1 cellular context compared by ENCODE assay signal in the genomic region with DNA sequence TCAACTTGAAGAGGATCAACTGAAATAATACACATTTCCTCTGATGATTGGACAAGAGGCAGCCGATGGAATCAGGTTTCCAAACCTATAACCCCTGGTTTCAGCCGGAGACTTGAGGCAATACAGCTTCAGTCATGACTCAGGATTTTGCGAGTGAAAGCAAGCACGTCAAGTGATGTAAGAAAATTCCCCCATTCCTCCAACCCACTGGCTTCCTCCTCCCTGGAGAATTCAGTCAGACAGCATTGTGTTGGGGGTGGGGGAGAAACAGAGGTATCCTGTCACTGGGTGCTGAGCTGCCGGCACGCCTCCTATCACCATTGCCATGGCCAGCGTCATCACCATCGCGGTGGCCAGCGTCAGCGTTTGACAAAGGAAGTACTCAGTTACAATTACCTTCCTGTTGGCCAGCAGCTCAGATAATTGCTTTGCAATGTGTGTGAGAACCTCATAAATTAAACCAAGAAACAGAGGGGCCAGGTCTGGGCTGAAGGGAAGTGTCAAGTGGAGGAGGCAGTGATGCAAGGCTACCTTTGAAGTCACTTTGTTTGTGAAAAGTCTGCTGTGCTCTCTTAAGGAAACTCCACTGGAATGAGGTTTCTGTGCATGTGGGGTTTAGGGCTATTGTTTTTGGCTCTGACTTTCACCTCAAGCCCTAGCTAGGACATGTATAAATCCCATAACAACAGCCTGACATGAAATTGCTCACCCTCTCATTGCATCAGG.
TF ChIP-seq lines count a peak whose summit lies in the region.

No MANE protein-coding gene starts in this region.

TF ChIP-seq in HEK293, 187 proteins besides CTCF, POLR2A, EP300 and RAD21 (continued from another document and continues in another):
- TF ChIP-seq, protein P1, sequence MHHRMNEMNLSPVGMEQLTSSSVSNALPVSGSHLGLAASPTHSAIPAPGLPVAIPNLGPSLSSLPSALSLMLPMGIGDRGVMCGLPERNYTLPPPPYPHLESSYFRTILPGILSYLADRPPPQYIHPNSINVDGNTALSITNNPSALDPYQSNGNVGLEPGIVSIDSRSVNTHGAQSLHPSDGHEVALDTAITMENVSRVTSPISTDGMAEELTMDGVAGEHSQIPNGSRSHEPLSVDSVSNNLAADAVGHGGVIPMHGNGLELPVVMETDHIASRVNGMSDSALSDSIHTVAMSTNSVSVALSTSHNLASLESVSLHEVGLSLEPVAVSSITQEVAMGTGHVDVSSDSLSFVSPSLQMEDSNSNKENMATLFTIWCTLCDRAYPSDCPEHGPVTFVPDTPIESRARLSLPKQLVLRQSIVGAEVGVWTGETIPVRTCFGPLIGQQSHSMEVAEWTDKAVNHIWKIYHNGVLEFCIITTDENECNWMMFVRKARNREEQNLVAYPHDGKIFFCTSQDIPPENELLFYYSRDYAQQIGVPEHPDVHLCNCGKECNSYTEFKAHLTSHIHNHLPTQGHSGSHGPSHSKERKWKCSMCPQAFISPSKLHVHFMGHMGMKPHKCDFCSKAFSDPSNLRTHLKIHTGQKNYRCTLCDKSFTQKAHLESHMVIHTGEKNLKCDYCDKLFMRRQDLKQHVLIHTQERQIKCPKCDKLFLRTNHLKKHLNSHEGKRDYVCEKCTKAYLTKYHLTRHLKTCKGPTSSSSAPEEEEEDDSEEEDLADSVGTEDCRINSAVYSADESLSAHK (tag by site-specific recombination; IDR thresholded peaks at IDR 0.05): peak; percentile 89
- TF ChIP-seq ZNF239 (tag by site-specific recombination; IDR thresholded peaks at IDR 0.05) (no peak), ZFP3 (tag by site-specific recombination; IDR thresholded peaks at IDR 0.05; ENCODE audit: low read depth) (no peak), ZBTB7A (tag by site-specific recombination; IDR thresholded peaks at IDR 0.05; ENCODE audit: low read depth) (no peak), ZXDB (tag by site-specific recombination; IDR thresholded peaks at IDR 0.05) (peak; percentile 95), ZNF169 (tag by site-specific recombination; IDR thresholded peaks at IDR 0.05) (no peak), ZNF433 (tag by site-specific recombination; IDR thresholded peaks at IDR 0.05; ENCODE audit: low read depth) (no peak), ZNF157 (tag by site-specific recombination; IDR thresholded peaks at IDR 0.05) (no peak), GLI2 (tag by site-specific recombination; IDR thresholded peaks at IDR 0.05; ENCODE audit: borderline replicate concordance, low read depth) (0 out of 2 replicates have a peak, but pooled peaks have one; percentile 52), ZNF747 (tag by site-specific recombination; IDR thresholded peaks at IDR 0.05) (no peak), ZNF473 (tag by site-specific recombination; IDR thresholded peaks at IDR 0.05) (no peak), ZNF629 (tag by site-specific recombination; IDR thresholded peaks at IDR 0.05) (peak; percentile 99), ZNF701 (tag by site-specific recombination; IDR thresholded peaks at IDR 0.05) (no peak), WT1 (tag by site-specific recombination; IDR thresholded peaks at IDR 0.05) (no peak; the same call in 1 of the 2 replicates), ZBTB8A (tag by site-specific recombination; IDR thresholded peaks at IDR 0.05) (peak; percentile 63), MYNN (tag by site-specific recombination; IDR thresholded peaks at IDR 0.05; ENCODE audit: borderline replicate concordance) (peak; percentile 99), SALL2 (tag by site-specific recombination; IDR thresholded peaks at IDR 0.05; ENCODE audit: borderline replicate concordance) (no peak), MZF1 (tag by site-specific recombination; IDR thresholded peaks at IDR 0.05; ENCODE audit: borderline replicate concordance) (peak; percentile 92), SCRT1 (tag by site-specific recombination; IDR thresholded peaks at IDR 0.05; ENCODE audit: borderline replicate concordance) (peak; percentile 16; the same call in 1 of the 2 replicates), ZNF155 (tag by site-specific recombination; IDR thresholded peaks at IDR 0.05) (no peak), ZNF626 (tag by site-specific recombination; IDR thresholded peaks at IDR 0.05) (no peak), ZSCAN30 (tag by site-specific recombination; IDR thresholded peaks at IDR 0.05) (peak; percentile 17; the same call in 1 of the 2 replicates), ZBTB20 (tag by site-specific recombination; IDR thresholded peaks at IDR 0.05) (peak; percentile 98), ZNF175 (tag by site-specific recombination; IDR thresholded peaks at IDR 0.05) (no peak), ZNF132 (tag by site-specific recombination; IDR thresholded peaks at IDR 0.05; ENCODE audit: borderline replicate concordance) (no peak), ZFP41 (tag by site-specific recombination; IDR thresholded peaks at IDR 0.05; ENCODE audit: borderline replicate concordance) (no peak), ZBTB48 (tag by site-specific recombination; IDR thresholded peaks at IDR 0.05) (peak; percentile 98), ZNF324 (tag by site-specific recombination; IDR thresholded peaks at IDR 0.05) (peak; percentile 61), ZNF146 (tag by site-specific recombination; IDR thresholded peaks at IDR 0.05) (0 out of 2 replicates have a peak, but pooled peaks have one; percentile 5), SP2 (tag by site-specific recombination; IDR thresholded peaks at IDR 0.05) (peak; percentile 78), HOXA7 (CRISPR knock-in tag; IDR thresholded peaks at IDR 0.05; ENCODE audit: borderline replicate concordance) (no peak), ZNF654 (tag by site-specific recombination; IDR thresholded peaks at IDR 0.05; ENCODE audit: low read depth) (no peak), OSR2 (tag by site-specific recombination; IDR thresholded peaks at IDR 0.05) (peak; percentile 88), ZSCAN23 (tag by site-specific recombination; IDR thresholded peaks at IDR 0.05) (peak; percentile 88), ZNF16 (tag by site-specific recombination; IDR thresholded peaks at IDR 0.05; ENCODE audit: low read depth) (no peak), ZNF423 (tag by site-specific recombination; IDR thresholded peaks at IDR 0.05) (no peak), ZNF76 (tag by site-specific recombination; IDR thresholded peaks at IDR 0.05; ENCODE audit: borderline replicate concordance, low read depth) (peak; percentile 56; the same call in 1 of the 2 replicates), ZNF624 (tag by site-specific recombination; IDR thresholded peaks at IDR 0.05) (no peak), ZEB2 (tag by site-specific recombination; IDR thresholded peaks at IDR 0.05) (peak; percentile 97), ZNF544 (tag by site-specific recombination; IDR thresholded peaks at IDR 0.05) (no peak), ZNF248 (tag by site-specific recombination; IDR thresholded peaks at IDR 0.05) (no peak), IKZF3 (tag by site-specific recombination; IDR thresholded peaks at IDR 0.05) (peak; percentile 96), ZNF529 (tag by site-specific recombination; IDR thresholded peaks at IDR 0.05; ENCODE audit: insufficient replicate concordance) (no peak), REPIN1 (tag by site-specific recombination; IDR thresholded peaks at IDR 0.05; ENCODE audit: low read depth) (no peak), ZNF555 (tag by site-specific recombination; conservative IDR thresholded peaks at IDR 0.05) (no peak)
- TF ChIP-seq, protein P2, sequence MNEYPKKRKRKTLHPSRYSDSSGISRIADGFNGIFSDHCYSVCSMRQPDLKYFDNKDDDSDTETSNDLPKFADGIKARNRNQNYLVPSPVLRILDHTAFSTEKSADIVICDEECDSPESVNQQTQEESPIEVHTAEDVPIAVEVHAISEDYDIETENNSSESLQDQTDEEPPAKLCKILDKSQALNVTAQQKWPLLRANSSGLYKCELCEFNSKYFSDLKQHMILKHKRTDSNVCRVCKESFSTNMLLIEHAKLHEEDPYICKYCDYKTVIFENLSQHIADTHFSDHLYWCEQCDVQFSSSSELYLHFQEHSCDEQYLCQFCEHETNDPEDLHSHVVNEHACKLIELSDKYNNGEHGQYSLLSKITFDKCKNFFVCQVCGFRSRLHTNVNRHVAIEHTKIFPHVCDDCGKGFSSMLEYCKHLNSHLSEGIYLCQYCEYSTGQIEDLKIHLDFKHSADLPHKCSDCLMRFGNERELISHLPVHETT (tag by site-specific recombination; IDR thresholded peaks at IDR 0.05): peak; percentile 86; the same call in 1 of the 2 replicates
- TF ChIP-seq, protein P3, sequence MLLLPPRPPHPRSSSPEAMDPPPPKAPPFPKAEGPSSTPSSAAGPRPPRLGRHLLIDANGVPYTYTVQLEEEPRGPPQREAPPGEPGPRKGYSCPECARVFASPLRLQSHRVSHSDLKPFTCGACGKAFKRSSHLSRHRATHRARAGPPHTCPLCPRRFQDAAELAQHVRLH (tag by site-specific recombination; IDR thresholded peaks at IDR 0.05): peak; percentile 7; the same call in 1 of the 2 replicates
- TF ChIP-seq, protein P4, sequence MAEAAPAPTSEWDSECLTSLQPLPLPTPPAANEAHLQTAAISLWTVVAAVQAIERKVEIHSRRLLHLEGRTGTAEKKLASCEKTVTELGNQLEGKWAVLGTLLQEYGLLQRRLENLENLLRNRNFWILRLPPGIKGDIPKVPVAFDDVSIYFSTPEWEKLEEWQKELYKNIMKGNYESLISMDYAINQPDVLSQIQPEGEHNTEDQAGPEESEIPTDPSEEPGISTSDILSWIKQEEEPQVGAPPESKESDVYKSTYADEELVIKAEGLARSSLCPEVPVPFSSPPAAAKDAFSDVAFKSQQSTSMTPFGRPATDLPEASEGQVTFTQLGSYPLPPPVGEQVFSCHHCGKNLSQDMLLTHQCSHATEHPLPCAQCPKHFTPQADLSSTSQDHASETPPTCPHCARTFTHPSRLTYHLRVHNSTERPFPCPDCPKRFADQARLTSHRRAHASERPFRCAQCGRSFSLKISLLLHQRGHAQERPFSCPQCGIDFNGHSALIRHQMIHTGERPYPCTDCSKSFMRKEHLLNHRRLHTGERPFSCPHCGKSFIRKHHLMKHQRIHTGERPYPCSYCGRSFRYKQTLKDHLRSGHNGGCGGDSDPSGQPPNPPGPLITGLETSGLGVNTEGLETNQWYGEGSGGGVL (tag by site-specific recombination; IDR thresholded peaks at IDR 0.05): peak; percentile 56; the same call in 1 of the 2 replicates
- TF ChIP-seq, protein P5, sequence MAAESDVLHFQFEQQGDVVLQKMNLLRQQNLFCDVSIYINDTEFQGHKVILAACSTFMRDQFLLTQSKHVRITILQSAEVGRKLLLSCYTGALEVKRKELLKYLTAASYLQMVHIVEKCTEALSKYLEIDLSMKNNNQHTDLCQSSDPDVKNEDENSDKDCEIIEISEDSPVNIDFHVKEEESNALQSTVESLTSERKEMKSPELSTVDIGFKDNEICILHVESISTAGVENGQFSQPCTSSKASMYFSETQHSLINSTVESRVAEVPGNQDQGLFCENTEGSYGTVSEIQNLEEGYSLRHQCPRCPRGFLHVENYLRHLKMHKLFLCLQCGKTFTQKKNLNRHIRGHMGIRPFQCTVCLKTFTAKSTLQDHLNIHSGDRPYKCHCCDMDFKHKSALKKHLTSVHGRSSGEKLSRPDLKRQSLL (tag by site-specific recombination; IDR thresholded peaks at IDR 0.05): no peak
- TF ChIP-seq, protein P6, sequence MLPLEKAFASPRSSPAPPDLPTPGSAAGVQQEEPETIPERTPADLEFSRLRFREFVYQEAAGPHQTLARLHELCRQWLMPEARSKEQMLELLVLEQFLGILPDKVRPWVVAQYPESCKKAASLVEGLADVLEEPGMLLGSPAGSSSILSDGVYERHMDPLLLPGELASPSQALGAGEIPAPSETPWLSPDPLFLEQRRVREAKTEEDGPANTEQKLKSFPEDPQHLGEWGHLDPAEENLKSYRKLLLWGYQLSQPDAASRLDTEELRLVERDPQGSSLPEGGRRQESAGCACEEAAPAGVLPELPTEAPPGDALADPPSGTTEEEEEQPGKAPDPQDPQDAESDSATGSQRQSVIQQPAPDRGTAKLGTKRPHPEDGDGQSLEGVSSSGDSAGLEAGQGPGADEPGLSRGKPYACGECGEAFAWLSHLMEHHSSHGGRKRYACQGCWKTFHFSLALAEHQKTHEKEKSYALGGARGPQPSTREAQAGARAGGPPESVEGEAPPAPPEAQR (tag by site-specific recombination; IDR thresholded peaks at IDR 0.05): peak; percentile 17; the same call in 1 of the 2 replicates
- TF ChIP-seq, protein P7, sequence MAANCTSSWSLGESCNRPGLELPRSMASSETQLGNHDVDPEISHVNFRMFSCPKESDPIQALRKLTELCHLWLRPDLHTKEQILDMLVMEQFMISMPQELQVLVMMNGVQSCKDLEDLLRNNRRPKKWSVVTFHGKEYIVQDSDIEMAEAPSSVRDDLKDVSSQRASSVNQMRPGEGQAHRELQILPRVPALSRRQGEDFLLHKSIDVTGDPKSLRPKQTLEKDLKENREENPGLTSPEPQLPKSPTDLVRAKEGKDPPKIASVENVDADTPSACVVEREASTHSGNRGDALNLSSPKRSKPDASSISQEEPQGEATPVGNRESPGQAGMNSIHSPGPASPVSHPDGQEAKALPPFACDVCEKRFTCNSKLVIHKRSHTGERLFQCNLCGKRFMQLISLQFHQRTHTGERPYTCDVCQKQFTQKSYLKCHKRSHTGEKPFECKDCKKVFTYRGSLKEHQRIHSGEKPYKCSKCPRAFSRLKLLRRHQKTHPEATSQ (tag by site-specific recombination; IDR thresholded peaks at IDR 0.05): 0 out of 2 replicates have a peak, but pooled peaks have one; percentile 70
- TF ChIP-seq, protein P8, sequence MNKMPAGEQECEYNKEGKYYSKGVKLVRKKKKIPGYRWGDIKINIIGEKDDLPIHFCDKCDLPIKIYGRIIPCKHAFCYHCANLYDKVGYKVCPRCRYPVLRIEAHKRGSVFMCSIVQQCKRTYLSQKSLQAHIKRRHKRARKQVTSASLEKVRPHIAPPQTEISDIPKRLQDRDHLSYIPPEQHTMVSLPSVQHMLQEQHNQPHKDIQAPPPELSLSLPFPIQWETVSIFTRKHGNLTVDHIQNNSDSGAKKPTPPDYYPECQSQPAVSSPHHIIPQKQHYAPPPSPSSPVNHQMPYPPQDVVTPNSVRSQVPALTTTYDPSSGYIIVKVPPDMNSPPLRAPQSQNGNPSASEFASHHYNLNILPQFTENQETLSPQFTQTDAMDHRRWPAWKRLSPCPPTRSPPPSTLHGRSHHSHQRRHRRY (tag by site-specific recombination; IDR thresholded peaks at IDR 0.05): no peak
- TF ChIP-seq, protein P9, sequence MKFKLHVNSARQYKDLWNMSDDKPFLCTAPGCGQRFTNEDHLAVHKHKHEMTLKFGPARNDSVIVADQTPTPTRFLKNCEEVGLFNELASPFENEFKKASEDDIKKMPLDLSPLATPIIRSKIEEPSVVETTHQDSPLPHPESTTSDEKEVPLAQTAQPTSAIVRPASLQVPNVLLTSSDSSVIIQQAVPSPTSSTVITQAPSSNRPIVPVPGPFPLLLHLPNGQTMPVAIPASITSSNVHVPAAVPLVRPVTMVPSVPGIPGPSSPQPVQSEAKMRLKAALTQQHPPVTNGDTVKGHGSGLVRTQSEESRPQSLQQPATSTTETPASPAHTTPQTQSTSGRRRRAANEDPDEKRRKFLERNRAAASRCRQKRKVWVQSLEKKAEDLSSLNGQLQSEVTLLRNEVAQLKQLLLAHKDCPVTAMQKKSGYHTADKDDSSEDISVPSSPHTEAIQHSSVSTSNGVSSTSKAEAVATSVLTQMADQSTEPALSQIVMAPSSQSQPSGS (tag by site-specific recombination; IDR thresholded peaks at IDR 0.05; ENCODE audit: low read depth): peak; percentile 89
